In genomic region chr4:113003841-113004240, GRCh38 we compare ENCODE assay signal across 17 cellular contexts.
"Had no signal": no experiment of that assay in that cellular context is flagged by ENCODE, and none has a peak within 500 bp of the region (broad histone marks: within the 10 kb centered on the region; RNA-seq: fewer than 3 reads in every experiment).

No MANE protein-coding gene starts in this region.

- FAIRE-seq: keratinocyte had no signal

- H3K4me3 ChIP-seq: coronary artery, hepatocyte, left lung, mucosa of descending colon, skin epidermis, transverse colon had no signal

- DNase-seq: activated CD4-positive, alpha-beta memory T cell treated with anti-CD3 and anti-CD28 coated beads, Interleukin-2, amount 10 ng/mL, durations not matched to agents 7 days and 5 days; activated CD4-positive, alpha-beta T cell treated with anti-CD3 and anti-CD28 coated beads for 4 hours; activated effector memory CD4-positive, alpha-beta T cell treated with Interleukin-2 at 50 U/mL for 16 hours; activated T-cell treated with anti-CD3 and anti-CD28 coated beads, Interleukin-2, amount 50 U/mL, for 4 hours; effector CD4-positive, alpha-beta T cell; left lung; mucosa of descending colon; naive thymus-derived CD8-positive, alpha-beta T cell; retina; stimulated activated CD4-positive, alpha-beta T cell treated with anti-CD3 and anti-CD28 coated beads, Interleukin-4, amount 100 ng/mL, for 4 hours; stimulated activated naive CD8-positive, alpha-beta T cell treated with anti-CD3 and anti-CD28 coated beads, Interleukin-15, Interleukin-2, amounts not matched to agents 100 U/mL and 50 U/mL, for 24 hours; transverse colon had no signal

- H3K27ac ChIP-seq: coronary artery, hepatocyte, left lung, parathyroid adenoma, skin epidermis, transverse colon had no signal
